Comparison of ENCODE assay signal across 15 cellular contexts in genomic region chr14:104659764-104660523, GRCh38. TPM values are rescaled to one million over a fixed set of nuclear protein-coding genes. Genes with fewer than 3 reads are reported as not detected.
DNase-seq lines count a peak whose midpoint lies in the region; ATAC-seq, FAIRE-seq and TF ChIP-seq lines count a peak whose summit lies in the region.
"Had no signal": no experiment of that assay in that cellular context is flagged by ENCODE, and none has a peak within 500 bp of the region (broad histone marks: within the 10 kb centered on the region; RNA-seq: fewer than 3 reads in every experiment).

No MANE protein-coding gene starts in this region.

- H4K20me1 ChIP-seq in GM12878 (ENCODE audit: control insufficient read depth, insufficient read depth): no peaks in the 10 kb centered on the region

- intact Hi-C loops in GM12878 (cut with micrococcal nuclease; ENCODE audit: unreplicated experiment) (loop anchor here (2.0 kb wide), 1 partner anchor 17 kb away; no protein-coding TSS in a partner anchor), spleen (cut with DNase I; ENCODE audit: low total_unique reads) (no loop called here)

- TF ChIP-seq CTCF in GM12878 (IDR thresholded peaks at IDR 0.05 in 2 of 3, conservative IDR thresholded peaks at IDR 0.05 in 1 of 3; ENCODE audit: control insufficient read depth in 2 of 3, extremely low read depth in 1 of 3, insufficient read depth in 1 of 3, low read depth in 3 of 3, low read length in 3 of 3): no peak
- TF ChIP-seq CTCF in spleen (IDR thresholded peaks at IDR 0.05 in 8 of 11, conservative IDR thresholded peaks at IDR 0.05 in 3 of 11): no peak

- no peaks in the 10 kb centered on the region; the same call in 1 of the 2 replicates for H3K79me2 ChIP-seq in GM12878 (ENCODE audit: control insufficient read depth, insufficient read depth, low read length)

- RAD21 ChIA-PET in GM12878 (lab: Charles Lee; ENCODE audit: unreplicated experiment): interaction anchor here (0.7 to 1.3 kb wide), 2 partner anchors 21 kb away, joined by 3 to 5 read pairs; no protein-coding TSS in a partner anchor

- peak overlapping the region; percentile 49; the same call in 1 of the 2 replicates for H3K9ac ChIP-seq in GM12878 (ENCODE audit: control insufficient read depth, insufficient read depth, low read length)

- no TSS peak for BruUV-seq in GM12878 (replicated peaks; lab: Mats Ljungman, UMichigan)

- SMC1A ChIA-PET in GM12878 (lab: Charles Lee; ENCODE audit: uncharacterized antibody, unreplicated experiment): interaction anchor here (5.7 kb wide), 1 partner anchor 19 kb away, joined by 60 read pairs; no protein-coding TSS in a partner anchor

- POLR2A ChIA-PET in GM12878 (lab: Charles Lee): interaction anchor here (0.6 to 5.2 kb wide), 3 partner anchors 18 to 406 kb away, joined by 3 to 49 read pairs (median 8); no protein-coding TSS in a partner anchor

- H3K36me3 ChIP-seq in GM12878 (ENCODE audit: control insufficient read depth in 2 of 2, insufficient read depth in 2 of 2, low read length in 1 of 2): no peaks in the 10 kb centered on the region
- H3K36me3 ChIP-seq in spleen: no peaks in the 10 kb centered on the region
- H3K36me3 ChIP-seq: HAP-1, heart right ventricle, lower lobe of right lung had no signal

- WGBS in GM12878 (ENCODE audit: insufficient coverage, insufficient replicate concordance, low lambda C conversion rate, missing lambda C conversion rate): 3% methylated on average over 43 of the region's 43 CpGs
- WGBS in spleen, 5 donors: 8 to 20% (median 17%) methylated on average over 19 to 43 of the region's 43 CpGs

- DNase-seq in KBM-7: peak; percentile 62
- no peak for DNase-seq in GM12878 (ENCODE audit: low read depth, low spot score)
- peak; percentile 84 for DNase-seq in spleen
- no peak for DNase-seq in GF-D8 (lab: John Stamatoyannopoulos, UW)
- no peak for DNase-seq in EL
- DNase-seq: DMS79; heart right ventricle; lower lobe of right lung; stimulated activated CD4-positive, alpha-beta T cell treated with anti-CD3 and anti-CD28 coated beads, Interleukin-4, amount 100 ng/mL, for 1 hour had no signal

- no peaks in the 10 kb centered on the region for H3K27me3 ChIP-seq in GM12878 (replicated peaks in 1 of 2; ENCODE audit: control insufficient read depth in 2 of 2, insufficient read depth in 2 of 2, low read length in 1 of 2)
- H3K27me3 ChIP-seq in spleen (replicated peaks in 1 of 7): peaks cover 0 to 26% (median 5%) of the 10 kb centered on the region in 7 donors

- H3K4me2 ChIP-seq in GM12878 (ENCODE audit: control insufficient read depth, insufficient read depth): peak overlapping the region; percentile 91

- H2AFZ ChIP-seq in GM12878 (ENCODE audit: control insufficient read depth, low read depth, low read length): peak overlapping the region; percentile 42

- H3K27ac ChIP-seq in GM12878 (ENCODE audit: control insufficient read depth, insufficient read depth): peak overlapping the region; percentile 71
- peak overlapping the region in 7 of 8 donors; percentile 45 to 93 (median 81) for H3K27ac ChIP-seq in spleen
- H3K27ac ChIP-seq: heart right ventricle, lower lobe of right lung had no signal

- no peak; the same call in none of the 2 replicates for TF ChIP-seq POLR2A in GM12878 (IDR thresholded peaks at IDR 0.05; ENCODE audit: low read depth, low read length)
- TF ChIP-seq POLR2A in spleen (IDR thresholded peaks at IDR 0.05): no peak

- H3K4me3 ChIP-seq in GM12878 (peak overlapping the region; percentile 62), spleen (peak overlapping the region in 5 of 8 donors; percentile 6 to 57 (median 8))
- H3K4me3 ChIP-seq: HAP-1, heart right ventricle, lower lobe of right lung had no signal

- no peak for TF ChIP-seq RAD21 in GM12878 (IDR thresholded peaks at IDR 0.05; ENCODE audit: insufficient read depth, low read depth, low read length)

- in situ Hi-C loops in KBM-7 (cut with MboI; ENCODE audit: low pct_unique_long_range_greater_than_20kb, low sequenced_read_pairs): no loop called here
- in situ Hi-C loops in GM12878 (cut with MboI): no loop called here

- H3K4me1 ChIP-seq in GM12878 (ENCODE audit: control insufficient read depth, insufficient read depth, low read length) (peaks cover 57% of the 10 kb centered on the region), spleen (peaks cover 12 to 69% (median 57%) of the 10 kb centered on the region in 6 donors)
- H3K4me1 ChIP-seq: HAP-1 had no signal

- ATAC-seq in GM18909 (IDR thresholded peaks at IDR 0.05; ENCODE audit: poor library complexity, unreplicated experiment) (peak; percentile 22), GM12878 (peak; percentile 39), HG02623 (IDR thresholded peaks at IDR 0.05; ENCODE audit: unreplicated experiment) (no peak)

- no peaks in the 10 kb centered on the region; the same call in none of the 3 replicates for H3K9me3 ChIP-seq in GM12878 (replicated peaks; ENCODE audit: control insufficient read depth, insufficient read depth, low read length)
- H3K9me3 ChIP-seq in spleen: peaks cover 0 to 3% (median 0%) of the 10 kb centered on the region in 8 donors
- H3K9me3 ChIP-seq: HAP-1, lower lobe of right lung had no signal

- CTCF ChIA-PET in GM12878 (lab: Yijun Ruan, JAX): interaction anchor here (1.2 to 4.6 kb wide), 2 partner anchors 19 to 49 kb away, joined by 4 to 72 read pairs; no protein-coding TSS in a partner anchor

- FAIRE-seq in GM12878 (lab: Jason Lieb, UNC): no peak
- FAIRE-seq: astrocyte, RCC 7860 had no signal

- peak; percentile 36 to 46; a peak in 2 of 4 replicates for TF ChIP-seq EP300 in GM12878 (IDR thresholded peaks at IDR 0.05; ENCODE audit: borderline replicate concordance in 1 of 2, control insufficient read depth in 1 of 2, low read depth in 2 of 2, low read length in 2 of 2)

TF ChIP-seq in GM12878, 131 proteins besides CTCF, POLR2A, EP300 and RAD21 (continues in another document):
- TF ChIP-seq GATAD2B (conservative IDR thresholded peaks at IDR 0.05; ENCODE audit: low read depth): peak; percentile 52; the same call in 1 of the 2 replicates
- TF ChIP-seq CREB1 (IDR thresholded peaks at IDR 0.05; ENCODE audit: low read depth): peak; percentile 54; the same call in 1 of the 2 replicates
- no peak for TF ChIP-seq ATF7 (IDR thresholded peaks at IDR 0.05; ENCODE audit: low read depth)
- no peak for TF ChIP-seq ASH2L (IDR thresholded peaks at IDR 0.05; ENCODE audit: borderline replicate concordance, low read depth)
- peak; percentile 54; the same call in 1 of the 2 replicates for TF ChIP-seq PAX5 (IDR thresholded peaks at IDR 0.05; ENCODE audit: borderline replicate concordance, low read depth, low read length)
- 0 out of 3 replicates have a peak, but pooled peaks have one; percentile 24 for TF ChIP-seq POU2F2 (IDR thresholded peaks at IDR 0.05; ENCODE audit: borderline replicate concordance, low read depth, low read length)
- TF ChIP-seq ZNF24 (IDR thresholded peaks at IDR 0.05): no peak
- TF ChIP-seq NFIC (IDR thresholded peaks at IDR 0.05; ENCODE audit: low read depth, low read length): peak; percentile 50; the same call in 1 of the 2 replicates
- TF ChIP-seq CBFB (IDR thresholded peaks at IDR 0.05; ENCODE audit: low read depth): peak; percentile 30; the same call in 1 of the 2 replicates
- peak; percentile 99 for TF ChIP-seq TCF3 (IDR thresholded peaks at IDR 0.05; ENCODE audit: borderline replicate concordance, insufficient read depth, low read depth, low read length)
- TF ChIP-seq ETV6 (conservative IDR thresholded peaks at IDR 0.05 in 1 of 2, IDR thresholded peaks at IDR 0.05 in 1 of 2; ENCODE audit: borderline replicate concordance in 1 of 2, low read depth in 1 of 2): peak in 1 of 2 experiments; percentile 61; a peak in 2 of 4 replicates
- TF ChIP-seq EED (IDR thresholded peaks at IDR 0.05; ENCODE audit: low read depth): peak; percentile 81

RNA-seq across cellular contexts. Expression of gene INF2, which starts 29.5 kb away (rescaled TPM):
- total RNA-seq in GM12878 (2013; cell fraction: nucleolus; rRNA removed): 37.0 and 50.2 TPM in 2 replicates
- total RNA-seq in GM12878 (2014; rRNA removed) (16.3 and 21.1 TPM in 2 replicates), GM12878 (2014; rRNA removed; fragmentation: Illumina TruSeq; extraction: Trizol) (5.7 and 5.8 TPM in 2 replicates), GM12878 (2021) (42.7 and 43.2 TPM in 2 replicates), spleen (100 to 1,000 TPM in 3 of 7 donors, 10 to 100 TPM in 4; 66.9 to 110 (median 96.4) TPM)
- 3.7 TPM for polyA plus RNA-seq in GM12878 (2011; ENCODE audit: low read depth)
- polyA plus RNA-seq in GM12878 (2011; rRNA removed) (3.8 and 7.6 TPM in 2 replicates), GM12878 (2014; fragmentation: Illumina TruSeq; extraction: Trizol) (2.7 and 5.3 TPM in 2 replicates), GM12878 (2014; fragmentation: Nextera tagmentation; extraction: Ambion mirVana) (1 to 10 TPM in 1 of 2 experiments, under 1 TPM in 1; 0.72 to 2.1 TPM), GM12878 (2014; rRNA removed) (28.2 and 33.9 TPM in 2 replicates), GM12878 (2016; fragmentation: Nextera tagmentation; extraction: Ambion mirVana) (1 to 10 TPM; 8.9 to 9.1 TPM), spleen (100 to 1,000 TPM in 2 of 3 donors, 10 to 100 TPM in 1; 56.6 to 120 (median 102) TPM)
- 10.7 and 17.5 TPM in 2 replicates for polyA plus RNA-seq in GM12878 (2011; cell fraction: cytosol; rRNA removed)
- 60.3 and 71.2 TPM in 2 replicates for polyA plus RNA-seq in GM12878 (2011; cell fraction: nucleus; rRNA removed)
- polyA plus RNA-seq in GM12878 (2012): 14.3 and 21.6 TPM in 2 replicates
- polyA minus RNA-seq in GM12878 (2011; rRNA and poly(A)+ RNA removed): 6.9 and 11.0 TPM in 2 replicates
- 4.5 and 10.3 TPM in 2 replicates for polyA minus RNA-seq in GM12878 (2011; cell fraction: cytosol; rRNA and poly(A)+ RNA removed)
- polyA minus RNA-seq in GM12878 (2011; cell fraction: nucleus; rRNA and poly(A)+ RNA removed): 9.9 and 14.4 TPM in 2 replicates

RNA-seq across cellular contexts. Expression of gene TMEM179, which starts 55.4 kb away (rescaled TPM):
- not detected in 2 replicates for total RNA-seq in GM12878 (2013; cell fraction: nucleolus; rRNA removed)
- total RNA-seq in GM12878 (2014; rRNA removed): not detected in 2 replicates
- not detected in 2 replicates for total RNA-seq in GM12878 (2014; rRNA removed; fragmentation: Illumina TruSeq; extraction: Trizol)
- total RNA-seq in GM12878 (2021): not detected in 2 replicates
- polyA plus RNA-seq in GM12878 (2011; ENCODE audit: low read depth): not detected
- not detected in 2 replicates for polyA plus RNA-seq in GM12878 (2011; rRNA removed)
- polyA plus RNA-seq in GM12878 (2011; cell fraction: cytosol; rRNA removed): not detected in 2 replicates
- not detected in 2 replicates for polyA plus RNA-seq in GM12878 (2011; cell fraction: nucleus; rRNA removed)
- not detected in 2 replicates for polyA plus RNA-seq in GM12878 (2012)
- not detected in 2 replicates for polyA plus RNA-seq in GM12878 (2014; fragmentation: Illumina TruSeq; extraction: Trizol)
- not detected for polyA plus RNA-seq in GM12878 (2014; fragmentation: Nextera tagmentation; extraction: Ambion mirVana)
- not detected in 2 replicates for polyA plus RNA-seq in GM12878 (2014; rRNA removed)
- not detected for polyA plus RNA-seq in GM12878 (2016; fragmentation: Nextera tagmentation; extraction: Ambion mirVana)
- not detected in 2 replicates for polyA minus RNA-seq in GM12878 (2011; rRNA and poly(A)+ RNA removed)
- not detected in 2 replicates for polyA minus RNA-seq in GM12878 (2011; cell fraction: cytosol; rRNA and poly(A)+ RNA removed)
- not detected in 2 replicates for polyA minus RNA-seq in GM12878 (2011; cell fraction: nucleus; rRNA and poly(A)+ RNA removed)
- not detected for total RNA-seq in spleen
- polyA plus RNA-seq in spleen: under 1 TPM in 1 of 3 donors, not detected in 2; 0.08 TPM
- total RNA-seq: lower lobe of right lung, subcutaneous adipose tissue had no signal

Comparison
In these comparisons a context has a peak if more than half of its experiments do, and no peak if none do; other contexts are left out.
1. DNase-seq: peak in KBM-7 (single experiment) and spleen (single experiment); none in GM12878 (single experiment), GF-D8 (single experiment) and EL (single experiment).